ENCODE assay signal across 8 cellular contexts in genomic region chr6:23672737-23673136, GRCh38.
"Had no signal": no experiment of that assay in that cellular context is flagged by ENCODE, and none has a peak within 500 bp of the region (broad histone marks: within the 10 kb centered on the region; RNA-seq: fewer than 3 reads in every experiment).

No MANE protein-coding gene starts in this region.

- H3K27ac ChIP-seq: HL-60, KMS-11 had no signal

- FAIRE-seq: HepG2, HTR-8/SVneo, K562 had no signal

- H3K4me2 ChIP-seq: KMS-11 had no signal

- DNase-seq: IMR-90, KBM-7, KG1 had no signal

- H3K4me3 ChIP-seq: K562 had no signal

- H3K9ac ChIP-seq: KMS-11 had no signal

- ATAC-seq: HepG2, K562 had no signal
